ENCODE assay signal across 20 cellular contexts in genomic region chr11:2187267-2187707, GRCh38. TPM values are rescaled to one million over a fixed set of nuclear protein-coding genes. Genes with fewer than 3 reads are reported as not detected.
DNase-seq lines count a peak whose midpoint lies in the region; ATAC-seq, FAIRE-seq and TF ChIP-seq lines count a peak whose summit lies in the region.
"Had no signal": no experiment of that assay in that cellular context is flagged by ENCODE, and none has a peak within 500 bp of the region (broad histone marks: within the 10 kb centered on the region; RNA-seq: fewer than 3 reads in every experiment).

No MANE protein-coding gene starts in this region.

- peak; percentile 52 for FAIRE-seq in H1 (lab: Jason Lieb, UNC)

- H3K27me3 ChIP-seq in SK-N-SH (ENCODE audit: insufficient read depth) (no peaks in the 10 kb centered on the region), H1 (replicated peaks in 1 of 4; ENCODE audit: control insufficient read depth in 3 of 4, extremely low read depth in 1 of 4, insufficient read depth in 3 of 4, low read length in 3 of 4) (peaks cover 0 to 16% (median 5%) of the 10 kb centered on the region in 4 experiments; a peak in 2 of 7 replicates), trophoblast cell (ENCODE audit: insufficient read depth, low read length) (no peaks in the 10 kb centered on the region), H7 (ENCODE audit: control insufficient read depth, insufficient read depth, low read length) (no peaks in the 10 kb centered on the region)
- H3K27me3 ChIP-seq: SJCRH30 had no signal

- DNase-seq in SK-N-SH (no peak), H1 (ENCODE audit: low read depth in 1 of 2, low spot score in 2 of 2) (no peak), trophoblast cell (no peak), NCI-H446 (lab: John Stamatoyannopoulos, UW) (no peak), H7 (no peak)
- peak; percentile 23 for DNase-seq in Jurkat, Clone E6-1 (ENCODE audit: low read depth, low spot score)
- DNase-seq: C1 segment of cervical spinal cord, GOT3, NCI-H2107 had no signal

- no peak overlapping the region for H3K23ac ChIP-seq in H1 (ENCODE audit: insufficient read length)
- peak overlapping the region; percentile 81 for H3K23ac ChIP-seq in trophoblast cell (ENCODE audit: low read length)

- no peaks in the 10 kb centered on the region for H3F3A ChIP-seq in SK-N-SH (replicated peaks; ENCODE audit: insufficient read depth)

- CTCF ChIA-PET in SK-N-SH (lab: Yijun Ruan, JAX), result interaction anchor here (0.9 to 3.5 kb wide), 9 partner anchors 7 to 591 kb away, joined by 3 to 49 read pairs (median 8); no protein-coding TSS in a partner anchor
- CTCF ChIA-PET in H1 (lab: Charles Lee; ENCODE audit: partially characterized antibody), result interaction anchor here (0.6 to 4.3 kb wide), 25 partner anchors 8 to 394 kb away, joined by 3 to 44 read pairs (median 5); partner anchors contain the start of genes C11orf21 and TSPAN32

- H3K9me3 ChIP-seq in SK-N-SH, result no peaks in the 10 kb centered on the region
- no peaks in the 10 kb centered on the region for H3K9me3 ChIP-seq in H1 (ENCODE audit: insufficient read depth in 2 of 2, low read depth in 1 of 2, low read length in 1 of 2)
- peaks cover 11% of the 10 kb centered on the region for H3K9me3 ChIP-seq in trophoblast cell (ENCODE audit: insufficient read depth, low read depth, low read length)
- H3K9me3 ChIP-seq: SJCRH30 had no signal

- H3K9ac ChIP-seq in SK-N-SH (no peak overlapping the region), H1 (replicated peaks in 1 of 4; ENCODE audit: extremely low read depth in 1 of 4, low read depth in 3 of 4, low read length in 3 of 4) (no peak overlapping the region), trophoblast cell (ENCODE audit: low read length) (peak overlapping the region; percentile 34)

- H4K20me1 ChIP-seq in SK-N-SH (ENCODE audit: insufficient read depth) (no peaks in the 10 kb centered on the region), H1 (replicated peaks in 1 of 2; ENCODE audit: control insufficient read depth in 1 of 2, insufficient read depth in 2 of 2, low read length in 2 of 2) (peaks cover 0 to 12% of the 10 kb centered on the region in 2 experiments)

- H3K4me2 ChIP-seq in SK-N-SH (no peak overlapping the region), H1 (ENCODE audit: insufficient read depth in 1 of 2, low read depth in 2 of 2, low read length in 2 of 2) (no peak overlapping the region), trophoblast cell (ENCODE audit: low read length) (no peak overlapping the region)

- POLR2A ChIA-PET in SK-N-SH (lab: Yijun Ruan, JAX), result no interaction called here
- POLR2A ChIA-PET in H1 (lab: Charles Lee; ENCODE audit: partially characterized antibody), result no interaction called here

- H3K27ac ChIP-seq in SK-N-SH (ENCODE audit: low read depth in 2 of 2, low read length in 1 of 2) (no peak overlapping the region), H1 (ENCODE audit: low read depth, low read length) (no peak overlapping the region), trophoblast cell (ENCODE audit: low read depth, low read length) (no peak overlapping the region)
- H3K27ac ChIP-seq: 22Rv1, SJCRH30 had no signal

- TF ChIP-seq POLR2A in H1 (IDR thresholded peaks at IDR 0.05; ENCODE audit: control extremely low read depth in 1 of 2, low read depth in 2 of 2, low read length in 2 of 2), result no peak

- ATAC-seq in SK-N-SH treated with all-trans-retinoic acid at 6 μM for 48 hours (no peak), HG03196 (IDR thresholded peaks at IDR 0.05; ENCODE audit: unreplicated experiment) (no peak)
- ATAC-seq: Right ventricle myocardium inferior had no signal

- peak overlapping the region; percentile 10 for H4K5ac ChIP-seq in H1 (ENCODE audit: insufficient read length, low read depth, low read length)

- peaks cover 9% of the 10 kb centered on the region; the same call in 1 of the 2 replicates for H3K23me2 ChIP-seq in H1 (ENCODE audit: low read depth, low read length)

- H3K4me3 ChIP-seq in SK-N-SH (ENCODE audit: low read depth in 2 of 2, low read length in 1 of 2), result no peak overlapping the region
- H3K4me3 ChIP-seq in Jurkat, Clone E6-1 (ENCODE audit: low read length), result no peak overlapping the region
- H3K4me3 ChIP-seq in H1 (ENCODE audit: extremely low read depth in 1 of 4, insufficient read depth in 2 of 4, low read depth in 3 of 4, low read length in 4 of 4), result no peak overlapping the region
- H3K4me3 ChIP-seq in trophoblast cell (ENCODE audit: low read depth, low read length), result peak overlapping the region; percentile 14
- no peak overlapping the region for H3K4me3 ChIP-seq in H7 (ENCODE audit: insufficient read depth, low read depth, low read length)
- H3K4me3 ChIP-seq: SJCRH30 had no signal

- WGBS in SK-N-SH (ENCODE audit: low lambda C conversion rate), result 90% methylated on average over 7 of the region's 7 CpGs
- WGBS in H1 (ENCODE audit: extremely low coverage in 1 of 2, insufficient coverage in 1 of 2, insufficient read length in 1 of 2, insufficient replicate concordance in 2 of 2, low coverage in 1 of 2, low lambda C conversion rate in 2 of 2, missing lambda C conversion rate in 1 of 2), 2 experiments, result 92 to 100% methylated on average over 2 to 7 of the region's 7 CpGs
- 100% methylated on average over 6 of the region's 7 CpGs for WGBS in trophoblast cell (ENCODE audit: extremely low coverage, insufficient coverage, insufficient read length)

- H3K56ac ChIP-seq in H1 (replicated peaks; ENCODE audit: insufficient read length, low read depth, low read length), result peak overlapping the region; percentile 100

- peak overlapping the region; percentile 98 for H4K91ac ChIP-seq in H1 (replicated peaks; ENCODE audit: insufficient read length, low read length)
- H4K91ac ChIP-seq in trophoblast cell (ENCODE audit: low read depth, low read length), result no peak overlapping the region

- H3K79me2 ChIP-seq in SK-N-SH (ENCODE audit: insufficient read depth) (no peaks in the 10 kb centered on the region), H1 (ENCODE audit: control insufficient read depth in 1 of 2, insufficient read depth in 2 of 2, low read length in 2 of 2) (no peaks in the 10 kb centered on the region), trophoblast cell (ENCODE audit: control insufficient read depth, insufficient read depth, low read length, poor library complexity) (no peaks in the 10 kb centered on the region)

- H3K18ac ChIP-seq in H1 (ENCODE audit: extremely low read depth, low read length) (no peak overlapping the region), trophoblast cell (ENCODE audit: low read length) (no peak overlapping the region)

- H2BK5ac ChIP-seq in H1 (ENCODE audit: low read depth, low read length), result 0 out of 2 replicates have a peak overlapping the region, but pooled peaks have one; percentile 11
- H2BK5ac ChIP-seq in trophoblast cell (ENCODE audit: low read depth, low read length, poor library complexity), result no peak overlapping the region

- H3K4me1 ChIP-seq in SK-N-SH (ENCODE audit: control insufficient read depth in 1 of 2, insufficient read depth in 2 of 2, low read depth in 1 of 2, low read length in 1 of 2), result peaks cover 0 to 44% of the 10 kb centered on the region in 2 experiments; a peak in 1 of 4 replicates
- H3K4me1 ChIP-seq in H1 (replicated peaks in 1 of 4; ENCODE audit: control insufficient read depth in 3 of 4, insufficient read depth in 4 of 4, low read length in 3 of 4), result no peaks in the 10 kb centered on the region; a peak in 2 of 7 replicates
- no peaks in the 10 kb centered on the region for H3K4me1 ChIP-seq in trophoblast cell (ENCODE audit: control insufficient read depth in 1 of 2, insufficient read depth in 2 of 2, low read length in 2 of 2)

- H2BK120ac ChIP-seq in H1 (replicated peaks; ENCODE audit: low read depth, low read length) (no peak overlapping the region), trophoblast cell (ENCODE audit: insufficient read depth, low read length, poor library complexity) (no peak overlapping the region)

- peak overlapping the region; percentile 94 for H2AK5ac ChIP-seq in H1 (ENCODE audit: low read depth, low read length)
- no peak overlapping the region for H2AK5ac ChIP-seq in trophoblast cell (ENCODE audit: low read length)

- no peaks in the 10 kb centered on the region for H3K9me2 ChIP-seq in SK-N-SH

- H3K79me1 ChIP-seq in H1 (ENCODE audit: low read depth, low read length) (no peaks in the 10 kb centered on the region), trophoblast cell (ENCODE audit: low read length) (no peaks in the 10 kb centered on the region)

- H2AFZ ChIP-seq in SK-N-SH (ENCODE audit: low read depth), result no peak overlapping the region
- H2AFZ ChIP-seq in H1 (ENCODE audit: low read length), result no peak overlapping the region
- H2AFZ ChIP-seq in trophoblast cell (ENCODE audit: insufficient read depth, low read length, poor library complexity), result no peak overlapping the region

- no peak overlapping the region for H2BK20ac ChIP-seq in H1 (ENCODE audit: low read length)

- H4K8ac ChIP-seq in H1 (ENCODE audit: extremely low read depth, insufficient read depth, low read length) (no peak overlapping the region; the same call in 1 of the 2 replicates), trophoblast cell (ENCODE audit: low read depth, low read length) (no peak overlapping the region)

- TF ChIP-seq RAD21 in SK-N-SH (IDR thresholded peaks at IDR 0.05; ENCODE audit: low read length) (no peak), H1 (IDR thresholded peaks at IDR 0.05 in 1 of 2, conservative IDR thresholded peaks at IDR 0.05 in 1 of 2; ENCODE audit: low read depth in 2 of 2, low read length in 2 of 2) (no peak)

- H3K36me3 ChIP-seq in SK-N-SH (replicated peaks in 1 of 2; ENCODE audit: control insufficient read depth in 1 of 2, insufficient read depth in 2 of 2, low read length in 1 of 2) (no peaks in the 10 kb centered on the region), H1 (ENCODE audit: control insufficient read depth in 2 of 4, insufficient read depth in 4 of 4, low read length in 3 of 4) (no peaks in the 10 kb centered on the region), trophoblast cell (ENCODE audit: control insufficient read depth in 1 of 2, insufficient read depth in 2 of 2, low read length in 2 of 2) (no peaks in the 10 kb centered on the region), H7 (replicated peaks; ENCODE audit: control insufficient read depth, insufficient read depth, low read length) (no peaks in the 10 kb centered on the region)
- H3K36me3 ChIP-seq: SJCRH30 had no signal

- H2BK15ac ChIP-seq in H1 (ENCODE audit: low read length), result peak overlapping the region; percentile 67

- peak overlapping the region; percentile 69 for H3K4ac ChIP-seq in H1 (replicated peaks; ENCODE audit: insufficient read length, low read depth, low read length)
- no peak overlapping the region for H3K4ac ChIP-seq in trophoblast cell (ENCODE audit: low read depth, low read length)

- no peak overlapping the region for H3K14ac ChIP-seq in H1 (ENCODE audit: insufficient read length)
- no peak overlapping the region for H3K14ac ChIP-seq in trophoblast cell (ENCODE audit: low read length)

- H4K12ac ChIP-seq in trophoblast cell (ENCODE audit: low read depth, low read length), result no peak overlapping the region

- TF ChIP-seq CTCF in SK-N-SH (IDR thresholded peaks at IDR 0.05) (no peak), H1 (IDR thresholded peaks at IDR 0.05; ENCODE audit: control extremely low read depth in 1 of 3, insufficient read depth in 1 of 3, low read depth in 1 of 3, low read length in 3 of 3) (no peak)

- TF ChIP-seq EP300 in SK-N-SH (IDR thresholded peaks at IDR 0.05; ENCODE audit: borderline replicate concordance in 1 of 2, low read depth in 1 of 2, low read length in 1 of 2) (no peak), H1 (IDR thresholded peaks at IDR 0.05; ENCODE audit: borderline replicate concordance in 1 of 2, low read depth in 2 of 2, low read length in 2 of 2) (no peak)

- H2BK12ac ChIP-seq in H1 (ENCODE audit: low read depth, low read length) (peak overlapping the region; percentile 45; the same call in 1 of the 2 replicates), trophoblast cell (ENCODE audit: low read length) (no peak overlapping the region)

RNA-seq across cellular contexts. Expression of gene TH, which starts 15.7 kb away (rescaled TPM):
- not detected in 2 replicates for polyA plus RNA-seq in SK-N-SH (2012; rRNA removed)
- not detected in 2 replicates for polyA plus RNA-seq in SK-N-SH (2012; cell fraction: cytosol; rRNA removed)
- polyA plus RNA-seq in SK-N-SH (2012; cell fraction: nucleus; rRNA removed), result not detected in 2 replicates
- polyA plus RNA-seq in Jurkat, Clone E6-1 (2012; ENCODE audit: insufficient read depth, insufficient read length), result not detected
- total RNA-seq in H1 (2021; fragmentation: NEBNext Ultra II Directional; extraction: Animal tissue kit (Norgen Biotek cat#: 25700)), result not detected in 2 replicates
- 0.09 and 0.16 TPM in 2 replicates for polyA plus RNA-seq in H1 (2011; rRNA removed)
- 0.09 TPM for polyA plus RNA-seq in H1 (2011; cell fraction: cytosol; rRNA removed)
- 0.11 TPM for polyA plus RNA-seq in H1 (2011; cell fraction: nucleus; rRNA removed)
- polyA plus RNA-seq in H1 (2012, experiment 1 of 2), result 0.11 TPM in 1 of 4 replicates, not detected in the others
- not detected for polyA plus RNA-seq in H1 (2012, experiment 2 of 2)
- polyA plus RNA-seq in H1 (2013, experiment 1 of 2), result not detected
- polyA plus RNA-seq in H1 (2013, experiment 2 of 2), result not detected
- not detected in 2 replicates for polyA minus RNA-seq in H1 (2011; rRNA and poly(A)+ RNA removed)
- polyA minus RNA-seq in H1 (2011; cell fraction: cytosol; rRNA and poly(A)+ RNA removed), result not detected
- polyA minus RNA-seq in H1 (2011; cell fraction: nucleus; rRNA and poly(A)+ RNA removed), result not detected
- 0.03 TPM in 2 replicates for polyA plus RNA-seq in trophoblast cell (2013)
- not detected in 2 replicates for total RNA-seq in H7 (2014; rRNA removed; shearing (Covaris generic))
- total RNA-seq: CD4-positive, alpha-beta memory T cell; Daoy; G401; Right ventricle myocardium inferior; SJCRH30; T-cell had no signal
- polyA plus RNA-seq: CD4-positive, alpha-beta memory T cell had no signal

RNA-seq across cellular contexts. Expression of gene INS, which starts 26.3 kb away (rescaled TPM):
- polyA plus RNA-seq in SK-N-SH (2012; rRNA removed), result not detected in 2 replicates
- polyA plus RNA-seq in SK-N-SH (2012; cell fraction: cytosol; rRNA removed), result not detected in 2 replicates
- not detected in 2 replicates for polyA plus RNA-seq in SK-N-SH (2012; cell fraction: nucleus; rRNA removed)
- polyA plus RNA-seq in Jurkat, Clone E6-1 (2012; ENCODE audit: insufficient read depth, insufficient read length), result not detected
- total RNA-seq in H1 (2021; fragmentation: NEBNext Ultra II Directional; extraction: Animal tissue kit (Norgen Biotek cat#: 25700)), result not detected in 2 replicates
- polyA plus RNA-seq in H1 (2011; rRNA removed), result not detected in 2 replicates
- polyA plus RNA-seq in H1 (2011; cell fraction: cytosol; rRNA removed), result not detected
- not detected for polyA plus RNA-seq in H1 (2011; cell fraction: nucleus; rRNA removed)
- not detected in 4 replicates for polyA plus RNA-seq in H1 (2012, experiment 1 of 2)
- polyA plus RNA-seq in H1 (2012, experiment 2 of 2), result not detected
- not detected for polyA plus RNA-seq in H1 (2013, experiment 1 of 2)
- polyA plus RNA-seq in H1 (2013, experiment 2 of 2), result not detected
- not detected in 2 replicates for polyA minus RNA-seq in H1 (2011; rRNA and poly(A)+ RNA removed)
- not detected for polyA minus RNA-seq in H1 (2011; cell fraction: cytosol; rRNA and poly(A)+ RNA removed)
- polyA minus RNA-seq in H1 (2011; cell fraction: nucleus; rRNA and poly(A)+ RNA removed), result not detected
- polyA plus RNA-seq in trophoblast cell (2013), result not detected in 2 replicates
- total RNA-seq in H7 (2014; rRNA removed; shearing (Covaris generic)), result not detected in 2 replicates
- total RNA-seq: CD4-positive, alpha-beta memory T cell; Daoy; G401; M059J; PC-3; Right ventricle myocardium inferior; SJCRH30 had no signal
- polyA plus RNA-seq: CD4-positive, alpha-beta memory T cell had no signal

RNA-seq across cellular contexts. Expression of gene IGF2, which starts 48.1 kb away (rescaled TPM):
- polyA plus RNA-seq in SK-N-SH (2012; rRNA removed) (0.05 TPM in 1 of 2 replicates, not detected in the other), H1 (2011; rRNA removed) (0.74 and 2.0 TPM in 2 replicates)
- 0.03 and 0.04 TPM in 2 replicates for polyA plus RNA-seq in SK-N-SH (2012; cell fraction: cytosol; rRNA removed)
- not detected in 2 replicates for polyA plus RNA-seq in SK-N-SH (2012; cell fraction: nucleus; rRNA removed)
- polyA plus RNA-seq in Jurkat, Clone E6-1 (2012; ENCODE audit: insufficient read depth, insufficient read length), result not detected
- total RNA-seq in H1 (2021; fragmentation: NEBNext Ultra II Directional; extraction: Animal tissue kit (Norgen Biotek cat#: 25700)), result 1.3 and 1.5 TPM in 2 replicates
- polyA plus RNA-seq in H1 (2011; cell fraction: cytosol; rRNA removed), result 1.1 TPM
- 0.37 TPM for polyA plus RNA-seq in H1 (2011; cell fraction: nucleus; rRNA removed)
- polyA plus RNA-seq in H1 (2012, experiment 1 of 2), result 1.6 to 3.2 TPM (median 2.7 TPM) in 4 replicates
- 1.00 TPM for polyA plus RNA-seq in H1 (2012, experiment 2 of 2)
- polyA plus RNA-seq in H1 (2013, experiment 1 of 2), result 2.0 TPM
- 2.6 TPM for polyA plus RNA-seq in H1 (2013, experiment 2 of 2)
- polyA minus RNA-seq in H1 (2011; rRNA and poly(A)+ RNA removed), result 0.20 and 0.57 TPM in 2 replicates
- polyA minus RNA-seq in H1 (2011; cell fraction: cytosol; rRNA and poly(A)+ RNA removed), result 0.88 TPM
- polyA minus RNA-seq in H1 (2011; cell fraction: nucleus; rRNA and poly(A)+ RNA removed), result 0.70 TPM
- 1,002 and 1,117 TPM in 2 replicates for polyA plus RNA-seq in trophoblast cell (2013)
- 0.78 and 1.2 TPM in 2 replicates for total RNA-seq in H7 (2014; rRNA removed; shearing (Covaris generic))
- total RNA-seq: CD4-positive, alpha-beta memory T cell; G401 had no signal
- polyA plus RNA-seq: CD4-positive, alpha-beta memory T cell had no signal
